12 cellular contexts compared by ENCODE assay signal in genomic region chr2:182379235-182379634, GRCh38. TPM values are rescaled to one million over a fixed set of nuclear protein-coding genes. Genes with fewer than 3 reads are reported as not detected.
DNase-seq lines count a peak whose midpoint lies in the region; ATAC-seq, FAIRE-seq and TF ChIP-seq lines count a peak whose summit lies in the region.
"Had no signal": no experiment of that assay in that cellular context is flagged by ENCODE, and none has a peak within 500 bp of the region (broad histone marks: within the 10 kb centered on the region; RNA-seq: fewer than 3 reads in every experiment).

No MANE protein-coding gene starts in this region.

- ATAC-seq in pancreas (peak; percentile 73 to 89 (median 88)), HG03095 (IDR thresholded peaks at IDR 0.05; ENCODE audit: unreplicated experiment) (no peak)
- ATAC-seq: GM12878 had no signal

- no peaks in the 10 kb centered on the region for H3K36me3 ChIP-seq in GM23248 (ENCODE audit: low read depth)
- H3K36me3 ChIP-seq in pancreas: no peaks in the 10 kb centered on the region
- no peaks in the 10 kb centered on the region for H3K36me3 ChIP-seq in colonic mucosa
- H3K36me3 ChIP-seq in HAP-1 (replicated peaks): no peaks in the 10 kb centered on the region
- H3K36me3 ChIP-seq: esophagus muscularis mucosa had no signal

- H3K4me2 ChIP-seq in GM23248 (ENCODE audit: unreplicated experiment): no peak overlapping the region

- no peaks in the 10 kb centered on the region for H3F3A ChIP-seq in GM23248 (ENCODE audit: insufficient read depth)

- FAIRE-seq in pancreas (lab: Jason Lieb, UNC): peak; percentile 54
- FAIRE-seq: GM12878 had no signal

- TF ChIP-seq CTCF in fibroblast of mammary gland (conservative IDR thresholded peaks at IDR 0.05; ENCODE audit: control insufficient read depth, insufficient read depth, low read depth, low read length) (no peak), pancreas (IDR thresholded peaks at IDR 0.05) (no peak), colonic mucosa (IDR thresholded peaks at IDR 0.05) (no peak)

- H3K79me2 ChIP-seq in GM23248 (ENCODE audit: insufficient read depth): no peaks in the 10 kb centered on the region

- 11 to 16% methylated on average over 1 of the region's 1 CpG for WGBS in GM23248 (ENCODE audit: low coverage in 1 of 2, low lambda C conversion rate in 2 of 2, missing lambda C conversion rate in 2 of 2), 2 experiments
- 2 to 6% methylated on average over 1 of the region's 1 CpG for WGBS in pancreas, 2 donors

- in situ Hi-C loops in GM23248 (cut with MboI) (no loop called here), HAP-1 (cut with MboI; ENCODE audit: low sequenced_read_pairs) (no loop called here)

- H2AFZ ChIP-seq in GM23248: no peak overlapping the region

- no peaks in the 10 kb centered on the region for H4K20me1 ChIP-seq in GM23248 (ENCODE audit: insufficient read depth)

- no peak overlapping the region for H3K4me3 ChIP-seq in GM23248
- H3K4me3 ChIP-seq in fibroblast of mammary gland (ENCODE audit: control insufficient read depth, low read depth, low read length): no peak overlapping the region
- no peak overlapping the region for H3K4me3 ChIP-seq in pancreas
- no peak overlapping the region for H3K4me3 ChIP-seq in colonic mucosa
- no peak overlapping the region for H3K4me3 ChIP-seq in HAP-1
- H3K4me3 ChIP-seq: ascending aorta, esophagus muscularis mucosa, GM12878 had no signal

- H3K4me1 ChIP-seq in GM23248 (ENCODE audit: insufficient read depth) (no peaks in the 10 kb centered on the region), pancreas (peaks cover 12 to 24% (median 15%) of the 10 kb centered on the region in 3 donors), colonic mucosa (no peaks in the 10 kb centered on the region), HAP-1 (no peaks in the 10 kb centered on the region)

- peaks cover 4% of the 10 kb centered on the region; the same call in 1 of the 2 replicates for H3K9me2 ChIP-seq in GM23248 (ENCODE audit: insufficient read depth)

- DNase-seq in GM23248: peak; percentile 21
- peak; percentile 1 for DNase-seq in NCI-H524 treated with DMSO at 0.1 percent for 48 hours (lab: John Stamatoyannopoulos, UW)
- peak; percentile 60 for DNase-seq in fibroblast of mammary gland (ENCODE audit: low read depth)
- peak in 1 of 6 donors; percentile 16 for DNase-seq in pancreas
- no peak for DNase-seq in colonic mucosa
- no peak for DNase-seq in activated CD4-positive, alpha-beta T cell treated with anti-CD3 and anti-CD28 coated beads, Interleukin-2, amount 50 U/mL, for 4 hours
- DNase-seq in HAP-1 (ENCODE audit: low spot score in 2 of 2): no peak
- DNase-seq: NCI-H1048 had no signal

- H3K27ac ChIP-seq in GM23248 (no peak overlapping the region), pancreas (no peak overlapping the region), colonic mucosa (no peak overlapping the region)

- H3K9ac ChIP-seq in GM23248: no peak overlapping the region
- H3K9ac ChIP-seq in colonic mucosa (ENCODE audit: low read depth in 2 of 2, low read length in 2 of 2): no peak overlapping the region

- no peaks in the 10 kb centered on the region for H3K27me3 ChIP-seq in GM23248 (replicated peaks; ENCODE audit: insufficient read depth)
- no peaks in the 10 kb centered on the region for H3K27me3 ChIP-seq in pancreas
- no peaks in the 10 kb centered on the region for H3K27me3 ChIP-seq in colonic mucosa
- 0 out of 2 replicates have a peak, but pooled peaks cover 2% of the 10 kb centered on the region for H3K27me3 ChIP-seq in HAP-1 (ENCODE audit: low read depth)
- H3K27me3 ChIP-seq: ascending aorta, esophagus muscularis mucosa had no signal

- intact Hi-C loops in pancreas (cut with DNase I): no loop called here
- intact Hi-C loops in colonic mucosa (cut with DNase I): no loop called here

- no peaks in the 10 kb centered on the region for H3K9me3 ChIP-seq in GM23248 (ENCODE audit: low read depth)
- no peaks in the 10 kb centered on the region for H3K9me3 ChIP-seq in pancreas
- no peaks in the 10 kb centered on the region for H3K9me3 ChIP-seq in colonic mucosa
- no peaks in the 10 kb centered on the region for H3K9me3 ChIP-seq in HAP-1

RNA-seq across cellular contexts. Expression of gene PDE1A, which starts 47.6 kb away (rescaled TPM):
- total RNA-seq in GM23248 (2014; rRNA removed; shearing (Covaris generic)): 1.9 and 16.3 TPM in 2 replicates
- polyA plus RNA-seq in GM23248 (2016; fragmentation: Nextera tagmentation; extraction: Ambion mirVana) (0.93 and 1.0 TPM in 2 replicates), pancreas (1 to 10 TPM; 1.6 to 2.2 TPM)
- total RNA-seq in pancreas (1 to 10 TPM in 4 of 6 donors, under 1 TPM in 2; 0.60 to 4.2 (median 1.4) TPM), colonic mucosa (1 to 10 TPM; 1.7 to 3.9 TPM)
- total RNA-seq: GM12878 had no signal

Comparison
In these comparisons a context has a peak if more than half of its experiments do, and no peak if none do; other contexts are left out.
1. DNase-seq: peak in GM23248 (single experiment), NCI-H524 treated with DMSO at 0.1 percent for 48 hours (single experiment) and fibroblast of mammary gland (single experiment); none in colonic mucosa (single experiment), activated CD4-positive, alpha-beta T cell treated with anti-CD3 and anti-CD28 coated beads, Interleukin-2, amount 50 U/mL, for 4 hours (0 of 2) and HAP-1 (0 of 2).